ENCODE assay signal across 18 cellular contexts in the genomic region with DNA sequence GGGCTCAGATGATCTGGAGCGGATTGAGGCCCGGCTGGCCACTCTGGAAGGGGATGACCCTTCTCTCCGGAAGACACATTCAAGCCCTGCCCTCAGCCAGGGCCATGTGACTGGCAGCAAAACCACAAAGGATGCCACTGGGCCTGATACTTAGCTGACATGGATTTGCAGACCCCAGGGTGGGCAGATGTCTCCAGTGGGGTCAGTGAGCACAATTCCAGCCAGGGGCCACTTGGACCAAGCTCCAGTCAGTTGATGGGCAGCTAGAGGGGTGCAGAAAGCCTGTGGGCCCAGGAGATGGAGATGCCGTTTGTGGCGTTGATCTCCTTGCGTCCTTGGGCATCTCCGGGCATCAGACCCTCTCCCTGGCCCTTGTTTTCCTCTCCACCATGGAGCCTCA. TPM values are rescaled to one million over a fixed set of nuclear protein-coding genes. Genes with fewer than 3 reads are reported as not detected.
DNase-seq lines count a peak whose midpoint lies in the region; ATAC-seq and TF ChIP-seq lines count a peak whose summit lies in the region.
"Had no signal": no experiment of that assay in that cellular context is flagged by ENCODE, and none has a peak within 500 bp of the region (broad histone marks: within the 10 kb centered on the region; RNA-seq: fewer than 3 reads in every experiment).

No MANE protein-coding gene starts in this region.

- H3K4me3 Mint-ChIP-seq in chondrocyte (ENCODE audit: unreplicated experiment), result no peak overlapping the region
- H3K4me3 Mint-ChIP-seq: B cell; CD4-positive, alpha-beta T cell had no signal

- H3K4me3 ChIP-seq in left ventricle myocardium inferior (no peak overlapping the region), osteoblast (ENCODE audit: insufficient read depth, low read length) (no peak overlapping the region), upper lobe of right lung (no peak overlapping the region)
- H3K4me3 ChIP-seq: GM23248, HAP-1 had no signal

- H4K20me1 ChIP-seq in osteoblast (ENCODE audit: insufficient read depth, low read length), result no peaks in the 10 kb centered on the region

- intact Hi-C loops in left cardiac atrium (cut with DNase I), result no loop called here
- intact Hi-C loops in left ventricle myocardium inferior (cut with micrococcal nuclease), result loop anchor here (10.0 kb wide), 1 partner anchor 48 kb away; the partner anchor contains the start of gene PSD2
- intact Hi-C loops in upper lobe of right lung (cut with DNase I), result no loop called here

- peaks cover under 1% of the 10 kb centered on the region for H3K4me1 Mint-ChIP-seq in chondrocyte (ENCODE audit: low read depth)

- H3K27ac ChIP-seq in left ventricle myocardium inferior (replicated peaks), result no peak overlapping the region
- no peak overlapping the region for H3K27ac ChIP-seq in osteoblast (ENCODE audit: low read depth, low read length)
- no peak overlapping the region for H3K27ac ChIP-seq in upper lobe of right lung
- H3K27ac ChIP-seq: GM23248 had no signal

- H3K27ac Mint-ChIP-seq in chondrocyte (ENCODE audit: unreplicated experiment), result no peak overlapping the region
- H3K27ac Mint-ChIP-seq: B cell; CD4-positive, alpha-beta T cell had no signal

- H3K36me3 Mint-ChIP-seq in chondrocyte (ENCODE audit: low read depth), result no peaks in the 10 kb centered on the region

- TF ChIP-seq CTCF in left ventricle myocardium inferior (IDR thresholded peaks at IDR 0.05; ENCODE audit: borderline replicate concordance) (no peak), chondrocyte (IDR thresholded peaks at IDR 0.05) (no peak), osteoblast (IDR thresholded peaks at IDR 0.05; ENCODE audit: extremely low read depth, low read depth, low read length) (no peak), upper lobe of right lung (IDR thresholded peaks at IDR 0.05) (no peak)

- H2AFZ ChIP-seq in osteoblast (ENCODE audit: low read length), result no peak overlapping the region
- H2AFZ ChIP-seq: GM23248 had no signal

- H3K4me1 ChIP-seq in left ventricle myocardium inferior, result peaks cover 20% of the 10 kb centered on the region
- no peaks in the 10 kb centered on the region for H3K4me1 ChIP-seq in osteoblast (ENCODE audit: insufficient read depth, low read length)
- peaks cover 7% of the 10 kb centered on the region for H3K4me1 ChIP-seq in upper lobe of right lung
- H3K4me1 ChIP-seq: Caco-2, HAP-1 had no signal

- DNase-seq in left cardiac atrium (peak; percentile 0), left ventricle myocardium inferior (no peak), chondrocyte (ENCODE audit: low spot score) (peak; percentile 63), osteoblast (ENCODE audit: insufficient read length, low spot score, missing footprints) (peak; percentile 35), upper lobe of right lung (peak; percentile 30)
- DNase-seq in effector CD4-positive, alpha-beta T cell, result no peak
- DNase-seq in activated T-cell treated with anti-CD3 and anti-CD28 coated beads, Interleukin-2, amount 50 U/mL, for 48 hours, result no peak
- DNase-seq: C1 segment of cervical spinal cord; CD4-positive, alpha-beta T cell; DMS153; DMS79; GDM1; GM23248 had no signal

- H3K27me3 Mint-ChIP-seq in chondrocyte (ENCODE audit: low read depth), result peaks cover 10% of the 10 kb centered on the region

- peaks cover 25% of the 10 kb centered on the region for H3K27me3 ChIP-seq in left ventricle myocardium inferior (ENCODE audit: low read depth)
- H3K27me3 ChIP-seq in osteoblast (ENCODE audit: insufficient read depth, low read length), result peaks cover 40% of the 10 kb centered on the region
- peaks cover 9% of the 10 kb centered on the region for H3K27me3 ChIP-seq in upper lobe of right lung

- no peak overlapping the region for H3K4me2 ChIP-seq in osteoblast (ENCODE audit: insufficient read depth, low read length)

- no peaks in the 10 kb centered on the region for H3K36me3 ChIP-seq in left ventricle myocardium inferior
- no peaks in the 10 kb centered on the region for H3K36me3 ChIP-seq in osteoblast (ENCODE audit: insufficient read depth, low read length)
- H3K36me3 ChIP-seq in upper lobe of right lung, result no peaks in the 10 kb centered on the region
- H3K36me3 ChIP-seq: HAP-1 had no signal

- H3K9me3 ChIP-seq in left ventricle myocardium inferior (replicated peaks) (no peaks in the 10 kb centered on the region), osteoblast (ENCODE audit: low read depth, low read length) (no peaks in the 10 kb centered on the region), upper lobe of right lung (no peaks in the 10 kb centered on the region)
- H3K9me3 ChIP-seq: Caco-2, HAP-1 had no signal

- no peaks in the 10 kb centered on the region for H3K79me2 ChIP-seq in osteoblast (ENCODE audit: insufficient read depth, low read length)

- no peaks in the 10 kb centered on the region for H3K9me3 Mint-ChIP-seq in chondrocyte (ENCODE audit: low read depth)
- H3K9me3 Mint-ChIP-seq: CD4-positive, alpha-beta T cell had no signal

- no peak for ATAC-seq in left cardiac atrium
- ATAC-seq in upper lobe of right lung, result no peak
- ATAC-seq in HG02884 (IDR thresholded peaks at IDR 0.05; ENCODE audit: unreplicated experiment), result no peak

RNA-seq across cellular contexts. Expression of gene PSD2, which starts 46.7 kb away (rescaled TPM):
- under 1 TPM; 0.09 to 0.13 TPM for total RNA-seq in left cardiac atrium
- total RNA-seq in left ventricle myocardium inferior, result not detected
- total RNA-seq in chondrocyte, result 0.47 to 1.5 TPM (median 0.82 TPM) in 3 replicates
- 0.29 and 0.36 TPM in 2 replicates for total RNA-seq in osteoblast
- total RNA-seq in upper lobe of right lung, result not detected
- total RNA-seq: HT-29 had no signal

Comparison
In these comparisons a context has a peak if more than half of its experiments do, and no peak if none do; other contexts are left out.
1. DNase-seq: peak in left cardiac atrium (single experiment), chondrocyte (single experiment), osteoblast (single experiment) and upper lobe of right lung (single experiment); none in left ventricle myocardium inferior (single experiment), effector CD4-positive, alpha-beta T cell (single experiment) and activated T-cell treated with anti-CD3 and anti-CD28 coated beads, Interleukin-2, amount 50 U/mL, for 48 hours (0 of 2).